In genomic region chr6:5656226-5656625, GRCh38 we compare ENCODE assay signal across 1 cellular context.
TF ChIP-seq lines count a peak whose summit lies in the region.

No MANE protein-coding gene starts in this region.

TF ChIP-seq in GM12878, 131 proteins besides CTCF, POLR2A, EP300 and RAD21 (continued from another document):
- TF ChIP-seq MLLT1 (IDR thresholded peaks at IDR 0.05) (no peak), CUX1 (IDR thresholded peaks at IDR 0.05; ENCODE audit: insufficient replicate concordance, low read depth, low read length) (no peak), IRF5 (IDR thresholded peaks at IDR 0.05; ENCODE audit: borderline replicate concordance) (no peak), MEF2B (IDR thresholded peaks at IDR 0.05; ENCODE audit: partially characterized antibody, poor library complexity, severe bottlenecking) (no peak), NKRF (conservative IDR thresholded peaks at IDR 0.05) (no peak)
